ENCODE assay signal across 25 cellular contexts in the genomic region with DNA sequence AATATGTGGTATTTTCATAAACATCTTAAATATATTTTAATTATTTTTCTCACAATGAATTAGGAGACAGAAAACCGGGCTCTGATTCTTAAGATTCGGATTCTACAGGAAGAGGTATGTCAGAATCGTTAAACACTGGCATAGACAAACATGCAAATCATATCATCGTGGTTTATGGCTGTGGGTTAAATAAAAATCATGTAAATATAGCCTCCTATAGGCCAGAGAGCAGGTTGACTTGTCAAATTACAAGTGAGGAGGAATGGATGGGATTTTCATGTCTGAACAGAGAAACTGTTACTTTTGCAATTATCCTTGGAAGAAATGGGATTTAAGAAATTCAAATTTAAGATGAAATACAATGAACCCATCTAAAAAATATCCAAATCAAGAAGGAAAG.
DNase-seq lines count a peak whose midpoint lies in the region; ATAC-seq and TF ChIP-seq lines count a peak whose summit lies in the region.
"Had no signal": no experiment of that assay in that cellular context is flagged by ENCODE, and none has a peak within 500 bp of the region (broad histone marks: within the 10 kb centered on the region; RNA-seq: fewer than 3 reads in every experiment).

No MANE protein-coding gene starts in this region.

- DNase-seq in NCI-H526 treated with DMSO at 0.1 percent for 48 hours (lab: John Stamatoyannopoulos, UW) (peak; percentile 91), naive B cell (peak; percentile 21), A673 (ENCODE audit: low spot score) (no peak), HuH-7.5 (ENCODE audit: low spot score) (no peak), left lobe of liver (ENCODE audit: low spot score) (no peak)
- DNase-seq: activated CD4-positive, alpha-beta T cell treated with anti-CD3 and anti-CD28 coated beads for 4 hours; activated naive CD4-positive, alpha-beta T cell treated with anti-CD3 and anti-CD28 coated beads, Interleukin-2, amount 50 U/mL, for 16 hours; anterior cingulate cortex; DMS79; dorsolateral prefrontal cortex; heart left ventricle; KBM-7; NCI-H1092 treated with DMSO at 0.1 percent for 48 hours; NCI-H2029 treated with DMSO at 0.1 percent for 48 hours; NCI-H446; NK-92 treated with Interleukin-12 subunit alpha and Interleukin-12 subunit beta, amount 100 ng/mL, for 24 hours; right lobe of liver; transverse colon had no signal

- H3K36me3 ChIP-seq in A673 (ENCODE audit: insufficient read depth, low read length, poor library complexity, severe bottlenecking): no peaks in the 10 kb centered on the region
- H3K36me3 ChIP-seq: heart left ventricle, right lobe of liver, SJSA1, transverse colon had no signal

- H3K27me3 Mint-ChIP-seq in naive B cell: no peaks in the 10 kb centered on the region

- H3K27ac Mint-ChIP-seq in naive B cell: peak overlapping the region in 3 of 6 donors; percentile 34 to 59 (median 52)
- H3K27ac Mint-ChIP-seq: GM23338; nephron; T-helper 1 cell treated with Interleukin-12 subunit alpha and Interleukin-12 subunit beta and Interleukin-4 antibody, amounts not matched to agents 30 μg/mL and 1 μg/mL, for 36 hours had no signal

- CTCF ChIA-PET in A673 (lab: Charles Lee): no interaction called here

- peaks cover 0 to 17% (median 7%) of the 10 kb centered on the region in 7 donors for H3K9me3 Mint-ChIP-seq in naive B cell
- H3K9me3 Mint-ChIP-seq: nephron; T-helper 1 cell treated with Interleukin-12 subunit alpha and Interleukin-12 subunit beta and Interleukin-4 antibody, amounts not matched to agents 30 μg/mL and 1 μg/mL, for 36 hours had no signal

- TF ChIP-seq CTCF in A673 (conservative IDR thresholded peaks at IDR 0.05; ENCODE audit: low read depth, low read length): no peak

- no peaks in the 10 kb centered on the region for H3K27me3 ChIP-seq in A673 (replicated peaks; ENCODE audit: insufficient read depth, low read depth, low read length, poor library complexity)
- H3K27me3 ChIP-seq: dorsolateral prefrontal cortex, heart left ventricle, right lobe of liver, SJSA1, transverse colon had no signal

- POLR2A ChIA-PET in A673 (lab: Charles Lee; ENCODE audit: low non-redundant PET): no interaction called here

- H3K27ac ChIP-seq in A673 (ENCODE audit: low read depth, low read length, poor library complexity, severe bottlenecking): no peak overlapping the region
- H3K27ac ChIP-seq: dorsolateral prefrontal cortex, heart left ventricle, parathyroid adenoma, right lobe of liver, SJSA1, transverse colon had no signal

- H3K4me3 Mint-ChIP-seq in naive B cell: peak overlapping the region in 5 of 8 donors; percentile 4 to 51 (median 24)
- H3K4me3 Mint-ChIP-seq: GM23338; nephron; T-helper 1 cell treated with Interleukin-12 subunit alpha and Interleukin-12 subunit beta and Interleukin-4 antibody, amounts not matched to agents 30 μg/mL and 1 μg/mL, for 36 hours had no signal

- H3K4me3 ChIP-seq in A673 (ENCODE audit: low read depth, low read length, poor library complexity, severe bottlenecking): no peak overlapping the region
- H3K4me3 ChIP-seq: dorsolateral prefrontal cortex, GM23338, heart left ventricle, right lobe of liver, SJSA1, transverse colon had no signal

- intact Hi-C loops in A673 (cut with micrococcal nuclease; ENCODE audit: unreplicated experiment): no loop called here

- H3K36me3 Mint-ChIP-seq in naive B cell: peaks cover 0 to 12% of the 10 kb centered on the region in 2 donors

- ATAC-seq in GM18861 (IDR thresholded peaks at IDR 0.05; ENCODE audit: unreplicated experiment): peak; percentile 34
- peak; percentile 42 for ATAC-seq in HG02981 (IDR thresholded peaks at IDR 0.05; ENCODE audit: unreplicated experiment)
- peak; percentile 63 to 64 for ATAC-seq in naive B cell (ENCODE audit: low read depth in 2 of 2)
- ATAC-seq in left lobe of liver: no peak
- ATAC-seq: GM23338, heart left ventricle, right lobe of liver had no signal

- H3K4me1 ChIP-seq in A673 (ENCODE audit: insufficient read depth, low read length, poor library complexity, severe bottlenecking): no peaks in the 10 kb centered on the region
- H3K4me1 ChIP-seq: heart left ventricle, parathyroid adenoma, right lobe of liver, SJSA1, transverse colon had no signal

- H3K4me1 Mint-ChIP-seq in naive B cell: peaks cover 22 to 57% (median 29%) of the 10 kb centered on the region in 3 donors
- H3K4me1 Mint-ChIP-seq: GM23338, nephron had no signal

- BruUV-seq in A673 (replicated peaks; lab: Mats Ljungman, UMichigan): no TSS peak

- H3K9me3 ChIP-seq in A673 (ENCODE audit: low read depth, low read length, poor library complexity, severe bottlenecking): no peaks in the 10 kb centered on the region
- H3K9me3 ChIP-seq: right lobe of liver, transverse colon had no signal

Comparison
In these comparisons a context has a peak if more than half of its experiments do, and no peak if none do; other contexts are left out.
1. DNase-seq: peak in NCI-H526 treated with DMSO at 0.1 percent for 48 hours (single experiment) and naive B cell (single experiment); none in A673 (single experiment), HuH-7.5 (single experiment) and left lobe of liver (single experiment).